10 cellular contexts compared by ENCODE assay signal in the genomic region with DNA sequence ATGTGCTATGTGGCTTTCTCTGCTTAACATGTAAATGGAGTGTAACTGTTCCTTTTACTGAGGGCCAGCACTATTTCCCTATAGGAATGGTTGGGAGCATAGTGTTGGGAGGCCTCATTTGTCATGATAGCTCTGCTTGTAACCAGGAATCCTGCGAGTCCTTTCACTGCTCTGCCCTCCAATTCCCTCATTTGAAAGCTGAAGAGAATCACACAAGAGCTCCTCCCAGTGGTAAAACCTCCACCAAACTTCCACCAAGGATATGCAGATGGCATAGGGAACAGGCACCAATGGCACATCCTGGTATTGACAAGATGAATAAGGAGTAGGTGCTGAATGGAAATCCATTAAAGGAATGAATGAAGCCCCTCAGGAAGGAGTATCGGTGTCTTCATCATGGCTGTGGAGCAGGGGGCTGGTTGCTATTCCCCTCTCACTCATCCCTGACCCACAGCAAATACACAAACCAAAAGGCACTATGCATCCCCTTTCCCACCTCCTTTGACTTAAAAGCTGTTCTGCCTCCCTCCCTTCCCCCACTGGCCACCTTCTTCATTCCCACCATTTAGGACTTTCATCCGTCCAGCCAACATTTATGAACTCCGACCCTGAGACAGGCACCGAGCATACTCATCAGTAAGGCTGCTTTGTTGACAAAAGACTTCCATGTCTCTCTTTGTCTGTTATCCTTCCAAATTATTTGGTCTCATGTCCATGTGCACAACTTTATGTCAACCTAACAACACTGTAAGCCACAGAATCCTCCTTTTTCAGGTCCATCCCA.
DNase-seq lines count a peak whose midpoint lies in the region; ATAC-seq and TF ChIP-seq lines count a peak whose summit lies in the region.
"Had no signal": no experiment of that assay in that cellular context is flagged by ENCODE, and none has a peak within 500 bp of the region (broad histone marks: within the 10 kb centered on the region; RNA-seq: fewer than 3 reads in every experiment).

No MANE protein-coding gene starts in this region.

- BruUV-seq in MCF 10A (replicated peaks; lab: Mats Ljungman, UMichigan) = no TSS peak

- H3K4me3 Mint-ChIP-seq in MCF 10A (ENCODE audit: unreplicated experiment) (no peak overlapping the region), type B pancreatic cell (no peak overlapping the region)
- no peak overlapping the region for H3K4me3 Mint-ChIP-seq in activated CD8-positive, alpha-beta T cell treated with anti-CD3 and anti-CD28 coated beads, Interleukin-2, amount 10 ng/mL, durations not matched to agents 7 days and 5 days

- intact Hi-C loops in MCF 10A (cut with micrococcal nuclease) (no loop called here), breast epithelium (cut with DNase I; ENCODE audit: low total_unique reads) (no loop called here)

- H3K36me3 ChIP-seq in breast epithelium = no peaks in the 10 kb centered on the region

- H3K27me3 Mint-ChIP-seq in MCF 10A (ENCODE audit: insufficient read depth, unreplicated experiment) (no peaks in the 10 kb centered on the region), type B pancreatic cell (no peaks in the 10 kb centered on the region)
- no peaks in the 10 kb centered on the region for H3K27me3 Mint-ChIP-seq in activated CD8-positive, alpha-beta T cell treated with anti-CD3 and anti-CD28 coated beads, Interleukin-2, amount 10 ng/mL, durations not matched to agents 7 days and 5 days (ENCODE audit: low read depth)

- no peaks in the 10 kb centered on the region for H3K4me1 ChIP-seq in breast epithelium

- no peak overlapping the region for H3K4me3 ChIP-seq in breast epithelium

- peak; percentile 36 for DNase-seq in MCF 10A (ENCODE audit: unreplicated experiment)
- no peak for DNase-seq in breast epithelium (ENCODE audit: low spot score in 2 of 2)
- no peak for DNase-seq in activated CD8-positive, alpha-beta T cell treated with anti-CD3 and anti-CD28 coated beads, Interleukin-2, amount 10 ng/mL, durations not matched to agents 7 days and 5 days
- peak; percentile 50 to 56 for DNase-seq in hippocampal formation (lab: John Stamatoyannopoulos, UW)
- no peak for DNase-seq in type B pancreatic cell (ENCODE audit: extremely low spot score, unreplicated experiment)
- DNase-seq in stimulated activated naive CD8-positive, alpha-beta T cell treated with anti-CD3 and anti-CD28 coated beads, Interleukin-15, Interleukin-2, amounts not matched to agents 100 U/mL and 50 U/mL, for 24 hours = no peak
- no peak for DNase-seq in NOMO-1 (lab: John Stamatoyannopoulos, UW; ENCODE audit: unreplicated experiment in 2 of 2)
- DNase-seq: right cardiac atrium, RPMI8226 had no signal

- H3K4me1 Mint-ChIP-seq in MCF 10A (ENCODE audit: insufficient read depth, unreplicated experiment) = peaks cover 19% of the 10 kb centered on the region
- H3K4me1 Mint-ChIP-seq in activated CD8-positive, alpha-beta T cell treated with anti-CD3 and anti-CD28 coated beads, Interleukin-2, amount 10 ng/mL, durations not matched to agents 7 days and 5 days (ENCODE audit: low read depth) = peaks cover 39% of the 10 kb centered on the region
- H3K4me1 Mint-ChIP-seq in type B pancreatic cell (ENCODE audit: unreplicated experiment) = peaks cover 28% of the 10 kb centered on the region

- no peak for TF ChIP-seq POLR2A in breast epithelium (IDR thresholded peaks at IDR 0.05)

- CTCF ChIA-PET in MCF 10A (lab: Yijun Ruan, JAX) = interaction anchor here (0.6 to 2.4 kb wide), 11 partner anchors 10 to 575 kb away, joined by 3 to 13 read pairs (median 4); no protein-coding TSS in a partner anchor
- CTCF ChIA-PET in activated CD8-positive, alpha-beta T cell treated with anti-CD3 and anti-CD28 coated beads, Interleukin-2, amount 10 ng/mL, durations not matched to agents 7 days and 5 days (lab: Charles Lee) = interaction anchor here (0.8 to 2.3 kb wide), 4 partner anchors 11 to 22 kb away, joined by 3 to 8 read pairs (median 5); no protein-coding TSS in a partner anchor

- no peak for ATAC-seq in activated CD8-positive, alpha-beta T cell treated with anti-CD3 and anti-CD28 coated beads, Interleukin-2, amount 10 ng/mL, durations not matched to agents 7 days and 5 days
- no peak for ATAC-seq in HG03439 (IDR thresholded peaks at IDR 0.05; ENCODE audit: unreplicated experiment)
- ATAC-seq in stimulated activated naive CD8-positive, alpha-beta T cell treated with anti-CD3 and anti-CD28 coated beads, Interleukin-15, Interleukin-2, amounts not matched to agents 100 U/mL and 50 U/mL, for 24 hours = no peak

- no peaks in the 10 kb centered on the region for H3K9me3 ChIP-seq in breast epithelium

- no peak overlapping the region for H3K27ac ChIP-seq in breast epithelium

- POLR2A ChIA-PET in MCF 10A (lab: Yijun Ruan, JAX) = interaction anchor here (0.8 to 1.2 kb wide), 2 partner anchors 10 to 26 kb away, joined by 3 to 4 read pairs; no protein-coding TSS in a partner anchor
- POLR2A ChIA-PET in activated CD8-positive, alpha-beta T cell treated with anti-CD3 and anti-CD28 coated beads, Interleukin-2, amount 10 ng/mL, durations not matched to agents 7 days and 5 days (lab: Charles Lee) = no interaction called here

- no peaks in the 10 kb centered on the region for H3K27me3 ChIP-seq in breast epithelium

- no peaks in the 10 kb centered on the region for H3K9me3 Mint-ChIP-seq in MCF 10A (ENCODE audit: unreplicated experiment)
- H3K9me3 Mint-ChIP-seq in activated CD8-positive, alpha-beta T cell treated with anti-CD3 and anti-CD28 coated beads, Interleukin-2, amount 10 ng/mL, durations not matched to agents 7 days and 5 days (ENCODE audit: insufficient read depth) = no peaks in the 10 kb centered on the region
- H3K9me3 Mint-ChIP-seq in type B pancreatic cell = no peaks in the 10 kb centered on the region

- no peak for TF ChIP-seq CTCF in MCF 10A (IDR thresholded peaks at IDR 0.05; ENCODE audit: unreplicated experiment)
- TF ChIP-seq CTCF in breast epithelium (IDR thresholded peaks at IDR 0.05) = no peak
- TF ChIP-seq CTCF in type B pancreatic cell (conservative IDR thresholded peaks at IDR 0.05) = peak; percentile 57

- H3K36me3 Mint-ChIP-seq in MCF 10A (ENCODE audit: insufficient read depth, unreplicated experiment) = peaks cover 19% of the 10 kb centered on the region
- peaks cover 52% of the 10 kb centered on the region for H3K36me3 Mint-ChIP-seq in activated CD8-positive, alpha-beta T cell treated with anti-CD3 and anti-CD28 coated beads, Interleukin-2, amount 10 ng/mL, durations not matched to agents 7 days and 5 days (ENCODE audit: low read depth)
- H3K36me3 Mint-ChIP-seq in type B pancreatic cell = peaks cover 32% of the 10 kb centered on the region

- peak overlapping the region; percentile 41 for H3K27ac Mint-ChIP-seq in MCF 10A (ENCODE audit: low read depth, unreplicated experiment)
- peak overlapping the region; percentile 10 for H3K27ac Mint-ChIP-seq in activated CD8-positive, alpha-beta T cell treated with anti-CD3 and anti-CD28 coated beads, Interleukin-2, amount 10 ng/mL, durations not matched to agents 7 days and 5 days
- peak overlapping the region; percentile 40 for H3K27ac Mint-ChIP-seq in type B pancreatic cell

Comparison
In these comparisons a context has a peak if more than half of its experiments do, and no peak if none do; other contexts are left out.
1. DNase-seq: peak in MCF 10A (single experiment) and hippocampal formation (2 of 2); none in breast epithelium (0 of 2), activated CD8-positive, alpha-beta T cell treated with anti-CD3 and anti-CD28 coated beads, Interleukin-2, amount 10 ng/mL, durations not matched to agents 7 days and 5 days (single experiment), type B pancreatic cell (single experiment), stimulated activated naive CD8-positive, alpha-beta T cell treated with anti-CD3 and anti-CD28 coated beads, Interleukin-15, Interleukin-2, amounts not matched to agents 100 U/mL and 50 U/mL, for 24 hours (single experiment) and NOMO-1 (0 of 2).
2. Peak in every context shown above with its lines, with median percentiles within 50 percentile points of each other: H3K27ac Mint-ChIP-seq.